Comparison of ENCODE assay signal across 1 cellular context in genomic region chr11:65588199-65589054, GRCh38.
TF ChIP-seq lines count a peak whose summit lies in the region.

No MANE protein-coding gene starts in this region.

TF ChIP-seq in H1, 55 proteins besides CTCF, POLR2A, EP300 and RAD21:
- TF ChIP-seq EZH2 (IDR thresholded peaks at IDR 0.05; ENCODE audit: low read depth, low read length, severe bottlenecking) = no peak
- no peak for TF ChIP-seq SP1 (IDR thresholded peaks at IDR 0.05; ENCODE audit: low read depth, low read length)
- TF ChIP-seq SIN3A (conservative IDR thresholded peaks at IDR 0.05 in 1 of 2, IDR thresholded peaks at IDR 0.05 in 1 of 2; ENCODE audit: low read depth in 1 of 2, low read length in 2 of 2) = 0 out of 4 replicates have a peak, but pooled peaks of 1 of the 2 experiments have one; percentile 34
- TF ChIP-seq SRF (IDR thresholded peaks at IDR 0.05; ENCODE audit: low read depth, low read length) = no peak
- TF ChIP-seq POU5F1 (IDR thresholded peaks at IDR 0.05; ENCODE audit: low read depth, low read length) = no peak
- no peak for TF ChIP-seq KDM4A (IDR thresholded peaks at IDR 0.05; ENCODE audit: low read depth, low read length, severe bottlenecking)
- no peak for TF ChIP-seq POLR2AphosphoS5 (IDR thresholded peaks at IDR 0.05; ENCODE audit: low read depth, low read length)
- TF ChIP-seq BCL11A (IDR thresholded peaks at IDR 0.05; ENCODE audit: low read depth in 2 of 2, low read length in 2 of 2) = no peak
- no peak for TF ChIP-seq SP2 (IDR thresholded peaks at IDR 0.05; ENCODE audit: low read length)
- TF ChIP-seq SIRT6 (IDR thresholded peaks at IDR 0.05; ENCODE audit: low read length) = no peak
- no peak for TF ChIP-seq KDM1A (IDR thresholded peaks at IDR 0.05; ENCODE audit: borderline replicate concordance, low read length)
- no peak for TF ChIP-seq KDM5A (IDR thresholded peaks at IDR 0.05; ENCODE audit: low read length)
- no peak for TF ChIP-seq BACH1 (IDR thresholded peaks at IDR 0.05; ENCODE audit: low read length)
- no peak for TF ChIP-seq CBX5 (IDR thresholded peaks at IDR 0.05; ENCODE audit: low read depth, low read length)
- no peak for TF ChIP-seq HDAC2 (IDR thresholded peaks at IDR 0.05; ENCODE audit: borderline replicate concordance in 1 of 2, low read depth in 2 of 2, low read length in 2 of 2)
- no peak for TF ChIP-seq USF2 (IDR thresholded peaks at IDR 0.05; ENCODE audit: low read length)
- no peak for TF ChIP-seq FOSL1 (IDR thresholded peaks at IDR 0.05; ENCODE audit: insufficient read depth, low read depth, low read length)
- TF ChIP-seq CREB1 (IDR thresholded peaks at IDR 0.05) = peak; percentile 11; the same call in 1 of the 2 replicates
- TF ChIP-seq SUZ12 (IDR thresholded peaks at IDR 0.05; ENCODE audit: low read length) = 0 out of 2 replicates have a peak, but pooled peaks have one; percentile 0
- TF ChIP-seq TAF7 (optimal IDR thresholded peaks at IDR 0.05; ENCODE audit: borderline replicate concordance, low read depth, low read length) = no peak
- TF ChIP-seq ASH2L (IDR thresholded peaks at IDR 0.05; ENCODE audit: low read length) = no peak
- TF ChIP-seq MAX (IDR thresholded peaks at IDR 0.05) = no peak
TF ChIP-seq in H1: peak in this region for 3.
